Comparison of ENCODE assay signal across 22 cellular contexts in genomic region chr5:179880848-179881590, GRCh38. TPM values are rescaled to one million over a fixed set of nuclear protein-coding genes. Genes with fewer than 3 reads are reported as not detected.
A peak's percentile ranks its signal among the peaks of the same experiment; 100 is the strongest.
DNase-seq lines count a peak whose midpoint lies in the region; ATAC-seq, FAIRE-seq and TF ChIP-seq lines count a peak whose summit lies in the region.
"Had no signal": no experiment of that assay in that cellular context is flagged by ENCODE, and none has a peak within 500 bp of the region (broad histone marks: within the 10 kb centered on the region; RNA-seq: fewer than 3 reads in every experiment).

No MANE protein-coding gene starts in this region.

- ATAC-seq in heart left ventricle (peak in 1 of 4 donors; percentile 13), PC-3 (no peak)
- no peak for ATAC-seq in stimulated activated effector memory CD8-positive, alpha-beta T cell treated with anti-CD3 and anti-CD28 coated beads, Interleukin-12 subunit alpha, Interleukin-12 subunit beta, amount 100 ng/mL, for 72 hours
- ATAC-seq: GM23338, K562 had no signal

- H3K4me1 Mint-ChIP-seq in neural crest cell: no peaks in the 10 kb centered on the region
- peaks cover 5% of the 10 kb centered on the region for H3K4me1 Mint-ChIP-seq in stimulated activated effector memory CD8-positive, alpha-beta T cell treated with anti-CD3 and anti-CD28 coated beads, Interleukin-12 subunit alpha, Interleukin-12 subunit beta, amount 100 ng/mL, for 72 hours
- H3K4me1 Mint-ChIP-seq: GM23338 had no signal

- H3K27ac ChIP-seq in heart left ventricle: no peak overlapping the region
- H3K27ac ChIP-seq in right atrium auricular region: no peak overlapping the region
- no peak overlapping the region for H3K27ac ChIP-seq in PC-3 (ENCODE audit: low read length)
- H3K27ac ChIP-seq: 22Rv1, SK-N-MC had no signal

- DNase-seq in heart left ventricle: peak in 3 of 5 donors; percentile 16 to 48 (median 26)
- DNase-seq in right atrium auricular region (ENCODE audit: low spot score): no peak
- peak; percentile 49 for DNase-seq in cerebellar cortex (ENCODE audit: low spot score)
- DNase-seq in neural crest cell (ENCODE audit: low read depth, low spot score): no peak
- no peak for DNase-seq in stimulated activated effector memory CD8-positive, alpha-beta T cell treated with anti-CD3 and anti-CD28 coated beads, Interleukin-12 subunit alpha, Interleukin-12 subunit beta, amount 100 ng/mL, for 72 hours (ENCODE audit: low spot score in 2 of 2)
- no peak for DNase-seq in PC-3
- no peak for DNase-seq in GM12892 (ENCODE audit: insufficient read length)
- DNase-seq in NCI-H774 (lab: John Stamatoyannopoulos, UW): no peak
- DNase-seq: DMS153, Kasumi-1, NCI-H1105 treated with DMSO at 0.1 percent for 48 hours, NCI-H146, NCI-H1930, NCI-H2107, NCI-H526 treated with DMSO at 0.1 percent for 48 hours, SIG-M5 had no signal

- no peak overlapping the region for H3K4me3 Mint-ChIP-seq in neural crest cell
- H3K4me3 Mint-ChIP-seq in stimulated activated effector memory CD8-positive, alpha-beta T cell treated with anti-CD3 and anti-CD28 coated beads, Interleukin-12 subunit alpha, Interleukin-12 subunit beta, amount 100 ng/mL, for 72 hours: no peak overlapping the region
- H3K4me3 Mint-ChIP-seq: GM23338 had no signal

- CTCF ChIA-PET in PC-3 (lab: Charles Lee): no interaction called here

- POLR2A ChIA-PET in PC-3 (lab: Charles Lee; ENCODE audit: unreplicated experiment): no interaction called here

- H3K27me3 Mint-ChIP-seq in neural crest cell (ENCODE audit: low read depth): no peaks in the 10 kb centered on the region

- no peak overlapping the region for H2AFZ ChIP-seq in PC-3 (ENCODE audit: low read length)
- H2AFZ ChIP-seq: GM23338 had no signal

- H3K27ac Mint-ChIP-seq in neural crest cell (ENCODE audit: unreplicated experiment): peak overlapping the region; percentile 35
- H3K27ac Mint-ChIP-seq in stimulated activated effector memory CD8-positive, alpha-beta T cell treated with anti-CD3 and anti-CD28 coated beads, Interleukin-12 subunit alpha, Interleukin-12 subunit beta, amount 100 ng/mL, for 72 hours: peak overlapping the region; percentile 18
- H3K27ac Mint-ChIP-seq: GM23338 had no signal

- intact Hi-C loops in heart left ventricle (cut with DNase I) (no loop called here), PC-3 (cut with micrococcal nuclease) (no loop called here)

- no peaks in the 10 kb centered on the region for H3K9me2 ChIP-seq in PC-3 (replicated peaks; ENCODE audit: low read length)

- peaks cover 45% of the 10 kb centered on the region for H3K36me3 Mint-ChIP-seq in neural crest cell (ENCODE audit: low read depth)
- peaks cover 51% of the 10 kb centered on the region for H3K36me3 Mint-ChIP-seq in stimulated activated effector memory CD8-positive, alpha-beta T cell treated with anti-CD3 and anti-CD28 coated beads, Interleukin-12 subunit alpha, Interleukin-12 subunit beta, amount 100 ng/mL, for 72 hours

- H3K4me2 ChIP-seq in PC-3 (ENCODE audit: low read length): no peak overlapping the region
- H3K4me2 ChIP-seq: GM23338 had no signal

- no peaks in the 10 kb centered on the region for H4K20me1 ChIP-seq in PC-3 (ENCODE audit: low read length)

- TF ChIP-seq POLR2A in heart left ventricle (IDR thresholded peaks at IDR 0.05) (no peak), GM12892 (IDR thresholded peaks at IDR 0.05; ENCODE audit: low read depth, low read length) (no peak)

- H3K4me3 ChIP-seq in heart left ventricle (no peak overlapping the region), right atrium auricular region (no peak overlapping the region), PC-3 (ENCODE audit: low read length) (no peak overlapping the region)
- H3K4me3 ChIP-seq: GM23338, HAP-1, K562, SK-N-MC had no signal

- H3K9me3 ChIP-seq in heart left ventricle (peaks cover 0 to 23% (median 12%) of the 10 kb centered on the region in 12 donors), right atrium auricular region (peaks cover 5 to 13% of the 10 kb centered on the region in 2 donors), PC-3 (ENCODE audit: low read length) (no peaks in the 10 kb centered on the region)

- no peaks in the 10 kb centered on the region for H3K79me2 ChIP-seq in PC-3 (ENCODE audit: low read length)

- H3K4me1 ChIP-seq in heart left ventricle (no peaks in the 10 kb centered on the region), right atrium auricular region (no peaks in the 10 kb centered on the region), PC-3 (ENCODE audit: insufficient read depth, low read length) (no peaks in the 10 kb centered on the region)
- H3K4me1 ChIP-seq: HAP-1 had no signal

- H3K9ac ChIP-seq in PC-3 (ENCODE audit: low read length): no peak overlapping the region

- BruUV-seq in PC-3 (replicated peaks; lab: Mats Ljungman, UMichigan): no TSS peak

- 91 to 93% (median 93%) methylated on average over 25 of the region's 25 CpGs for WGBS in heart left ventricle, 4 donors

- H3F3A ChIP-seq in PC-3 (ENCODE audit: low read length, unreplicated experiment): no peaks in the 10 kb centered on the region

- TF ChIP-seq CTCF in heart left ventricle (IDR thresholded peaks at IDR 0.05): no peak
- no peak for TF ChIP-seq CTCF in right atrium auricular region (IDR thresholded peaks at IDR 0.05)
- no peak for TF ChIP-seq CTCF in neural crest cell (conservative IDR thresholded peaks at IDR 0.05)
- TF ChIP-seq CTCF in PC-3 (conservative IDR thresholded peaks at IDR 0.05; ENCODE audit: low read depth, low read length): no peak

- H3K27me3 ChIP-seq in heart left ventricle: no peaks in the 10 kb centered on the region
- no peaks in the 10 kb centered on the region for H3K27me3 ChIP-seq in right atrium auricular region
- no peaks in the 10 kb centered on the region for H3K27me3 ChIP-seq in PC-3 (ENCODE audit: low read length)

- H3K36me3 ChIP-seq in heart left ventricle: peaks cover 0 to 90% (median 50%) of the 10 kb centered on the region in 9 donors
- peaks cover 51% of the 10 kb centered on the region for H3K36me3 ChIP-seq in right atrium auricular region
- peaks cover 28% of the 10 kb centered on the region for H3K36me3 ChIP-seq in PC-3 (ENCODE audit: low read depth, low read length)

- H3K9me3 Mint-ChIP-seq in neural crest cell: peaks cover 19% of the 10 kb centered on the region
- peaks cover 9% of the 10 kb centered on the region for H3K9me3 Mint-ChIP-seq in stimulated activated effector memory CD8-positive, alpha-beta T cell treated with anti-CD3 and anti-CD28 coated beads, Interleukin-12 subunit alpha, Interleukin-12 subunit beta, amount 100 ng/mL, for 72 hours

- FAIRE-seq in GM12892 (lab: Jason Lieb, UNC): no peak
- FAIRE-seq: HTR-8/SVneo, K562 had no signal

RNA-seq across cellular contexts. Expression of gene MRNIP, which starts 22.4 kb away (rescaled TPM):
- 10 to 100 TPM in 6 of 9 donors, 1 to 10 TPM in 3; 8.5 to 14.4 (median 12.3) TPM for total RNA-seq in heart left ventricle
- 10 to 100 TPM; 10.4 to 24.1 TPM for polyA plus RNA-seq in heart left ventricle
- 10 to 100 TPM; 12.5 to 20.3 TPM for total RNA-seq in right atrium auricular region
- total RNA-seq in neural crest cell: 40.9 and 42.2 TPM in 2 replicates
- 20.2 and 26.1 TPM in 2 replicates for total RNA-seq in PC-3 (2014; rRNA removed)
- polyA plus RNA-seq in GM12892 (2012; ENCODE audit: missing spikeins): 23.3 TPM

RNA-seq across cellular contexts. Expression of gene TBC1D9B, which starts 26.7 kb away (rescaled TPM):
- total RNA-seq in heart left ventricle (10 to 100 TPM; 29.3 to 68.9 (median 43.1) TPM), right atrium auricular region (10 to 100 TPM; 33.5 to 57.7 TPM), neural crest cell (101 and 107 TPM in 2 replicates), PC-3 (2014; rRNA removed) (44.9 and 67.7 TPM in 2 replicates)
- polyA plus RNA-seq in heart left ventricle: 10 to 100 TPM; 31.1 to 49.9 TPM
- polyA plus RNA-seq in GM12892 (2012; ENCODE audit: missing spikeins): 35.9 TPM

Comparison
In these comparisons a context has a peak if more than half of its experiments do, and no peak if none do; other contexts are left out.
1. DNase-seq: peak in heart left ventricle (3 of 5) and cerebellar cortex (single experiment); none in right atrium auricular region (single experiment), neural crest cell (single experiment), stimulated activated effector memory CD8-positive, alpha-beta T cell treated with anti-CD3 and anti-CD28 coated beads, Interleukin-12 subunit alpha, Interleukin-12 subunit beta, amount 100 ng/mL, for 72 hours (0 of 2), PC-3 (single experiment), GM12892 (single experiment) and NCI-H774 (single experiment).